24 cellular contexts compared by ENCODE assay signal in genomic region chr3:56471771-56472170, GRCh38. TPM values are rescaled to one million over a fixed set of nuclear protein-coding genes. Genes with fewer than 3 reads are reported as not detected.
DNase-seq lines count a peak whose midpoint lies in the region; ATAC-seq lines count a peak whose summit lies in the region.
"Had no signal": no experiment of that assay in that cellular context is flagged by ENCODE, and none has a peak within 500 bp of the region (broad histone marks: within the 10 kb centered on the region; RNA-seq: fewer than 3 reads in every experiment).

No MANE protein-coding gene starts in this region.

- DNase-seq in left lobe of liver (ENCODE audit: low spot score) = no peak
- DNase-seq in activated CD4-positive, alpha-beta T cell treated with anti-CD3 and anti-CD28 coated beads for 1 hour = no peak
- DNase-seq: 8988T; ACHN; AML-193; BE2C; C1 segment of cervical spinal cord; Caco-2; Calu3; CD4-positive, alpha-beta memory T cell; CD4-positive, alpha-beta T cell; CD4-positive, CD25-positive, alpha-beta regulatory T cell; CD8-positive, alpha-beta memory T cell; CD8-positive, alpha-beta T cell; COR-L47; DMS 273 treated with DMSO at 0.1 percent for 48 hours; DMS153; DMS53; DMS79; DMS79 treated with DMSO at 0.1 percent for 48 hours; DND-41; EL had no signal

- peak; percentile 86 for ATAC-seq in left lobe of liver
- ATAC-seq: A549; CD8-positive, alpha-beta T cell had no signal

RNA-seq across cellular contexts. Expression of gene ERC2, which starts 3.5 kb away (rescaled TPM):
- total RNA-seq in left lobe of liver = not detected
- total RNA-seq: B cell; CD4-positive, alpha-beta memory T cell; CD4-positive, alpha-beta T cell; CD4-positive, CD25-positive, alpha-beta regulatory T cell; CD8-positive, alpha-beta memory T cell; CD8-positive, alpha-beta T cell had no signal
